ENCODE assay signal across 28 cellular contexts in genomic region chr4:75639124-75639695, GRCh38. TPM values are rescaled to one million over a fixed set of nuclear protein-coding genes. Genes with fewer than 3 reads are reported as not detected.
DNase-seq lines count a peak whose midpoint lies in the region; ATAC-seq lines count a peak whose summit lies in the region.
"Had no signal": no experiment of that assay in that cellular context is flagged by ENCODE, and none has a peak within 500 bp of the region (broad histone marks: within the 10 kb centered on the region; RNA-seq: fewer than 3 reads in every experiment).

No MANE protein-coding gene starts in this region.

- peaks cover 7 to 15% of the 10 kb centered on the region in 2 donors for H3K36me3 Mint-ChIP-seq in CD4-positive, alpha-beta memory T cell
- H3K36me3 Mint-ChIP-seq in activated naive CD8-positive, alpha-beta T cell treated with anti-CD3 and anti-CD28 coated beads, Interleukin-2, amount 10 ng/mL, durations not matched to agents 7 days and 5 days = peaks cover 24% of the 10 kb centered on the region
- H3K36me3 Mint-ChIP-seq in naive thymus-derived CD4-positive, alpha-beta T cell = peaks cover 0 to 20% (median 15%) of the 10 kb centered on the region in 5 donors

- H3K27me3 Mint-ChIP-seq in CD4-positive, alpha-beta memory T cell = no peaks in the 10 kb centered on the region
- no peaks in the 10 kb centered on the region for H3K27me3 Mint-ChIP-seq in activated naive CD8-positive, alpha-beta T cell treated with anti-CD3 and anti-CD28 coated beads, Interleukin-2, amount 10 ng/mL, durations not matched to agents 7 days and 5 days
- H3K27me3 Mint-ChIP-seq in naive thymus-derived CD4-positive, alpha-beta T cell = no peaks in the 10 kb centered on the region
- H3K27me3 Mint-ChIP-seq: activated T-helper 17 cell treated with anti-CD3 and anti-CD28 coated beads, Interleukin-2, amount 50 U/mL, for 72 hours; natural killer cell treated with Interleukin-12 subunit alpha and Interleukin-12 subunit beta and Interleukin-15 and Interleukin-18, amount 100 ng/mL, for 72 hours had no signal

- H3K4me3 Mint-ChIP-seq in CD4-positive, alpha-beta memory T cell = no peak overlapping the region
- H3K4me3 Mint-ChIP-seq in activated naive CD8-positive, alpha-beta T cell treated with anti-CD3 and anti-CD28 coated beads, Interleukin-2, amount 10 ng/mL, durations not matched to agents 7 days and 5 days = no peak overlapping the region
- H3K4me3 Mint-ChIP-seq in naive thymus-derived CD4-positive, alpha-beta T cell = no peak overlapping the region
- H3K4me3 Mint-ChIP-seq: activated T-helper 17 cell treated with anti-CD3 and anti-CD28 coated beads, Interleukin-2, amount 50 U/mL, for 72 hours; H9; mesothelial cell of epicardium; natural killer cell treated with Interleukin-12 subunit alpha and Interleukin-12 subunit beta and Interleukin-15 and Interleukin-18, amount 100 ng/mL, for 72 hours had no signal

- peaks cover under 1% of the 10 kb centered on the region for H3K36me3 ChIP-seq in CD4-positive, alpha-beta memory T cell (ENCODE audit: insufficient read depth, low read length)
- H3K36me3 ChIP-seq in naive thymus-derived CD4-positive, alpha-beta T cell (ENCODE audit: control insufficient read depth in 2 of 3, insufficient read depth in 3 of 3, low read length in 3 of 3) = peaks cover 0 to 2% (median 0%) of the 10 kb centered on the region in 3 experiments
- peaks cover 27% of the 10 kb centered on the region for H3K36me3 ChIP-seq in SJCRH30

- H3K4me1 Mint-ChIP-seq in CD4-positive, alpha-beta memory T cell = peaks cover 0 to 4% (median 2%) of the 10 kb centered on the region in 4 donors
- peaks cover 10% of the 10 kb centered on the region for H3K4me1 Mint-ChIP-seq in activated naive CD8-positive, alpha-beta T cell treated with anti-CD3 and anti-CD28 coated beads, Interleukin-2, amount 10 ng/mL, durations not matched to agents 7 days and 5 days
- H3K4me1 Mint-ChIP-seq in naive thymus-derived CD4-positive, alpha-beta T cell = peaks cover 0 to 8% (median 4%) of the 10 kb centered on the region in 7 donors
- H3K4me1 Mint-ChIP-seq: activated T-helper 17 cell treated with anti-CD3 and anti-CD28 coated beads, Interleukin-2, amount 50 U/mL, for 72 hours had no signal

- CTCF ChIA-PET in CD4-positive, alpha-beta memory T cell (lab: Charles Lee; ENCODE audit: partially characterized antibody) = no interaction called here
- CTCF ChIA-PET in naive thymus-derived CD4-positive, alpha-beta T cell (lab: Charles Lee) = no interaction called here

- peak overlapping the region in 5 of 7 donors; percentile 4 to 71 (median 43) for H3K27ac Mint-ChIP-seq in CD4-positive, alpha-beta memory T cell
- H3K27ac Mint-ChIP-seq in activated naive CD8-positive, alpha-beta T cell treated with anti-CD3 and anti-CD28 coated beads, Interleukin-2, amount 10 ng/mL, durations not matched to agents 7 days and 5 days = peak overlapping the region; percentile 2
- peak overlapping the region in 5 of 9 donors; percentile 3 to 68 (median 9) for H3K27ac Mint-ChIP-seq in naive thymus-derived CD4-positive, alpha-beta T cell
- H3K27ac Mint-ChIP-seq: activated T-helper 17 cell treated with anti-CD3 and anti-CD28 coated beads, Interleukin-2, amount 50 U/mL, for 72 hours; mesothelial cell of epicardium; natural killer cell treated with Interleukin-12 subunit alpha and Interleukin-12 subunit beta and Interleukin-15 and Interleukin-18, amount 100 ng/mL, for 72 hours had no signal

- DNase-seq in CD4-positive, alpha-beta memory T cell = no peak
- peak; percentile 54 for DNase-seq in MV-4-11 (lab: John Stamatoyannopoulos, UW)
- no peak for DNase-seq in activated naive CD8-positive, alpha-beta T cell treated with anti-CD3 and anti-CD28 coated beads, Interleukin-2, amount 10 ng/mL, durations not matched to agents 7 days and 5 days
- DNase-seq in naive thymus-derived CD4-positive, alpha-beta T cell = no peak
- DNase-seq in SJCRH30 = no peak
- DNase-seq: adrenal gland; H9; left cardiac atrium; NCI-H1048; NCI-H187 treated with DMSO at 0.1 percent for 48 hours; NCI-H345; NCI-H82; Right ventricle myocardium superior; sigmoid colon; stimulated activated CD8-positive, alpha-beta memory T cell treated with anti-CD3 and anti-CD28 coated beads, Interleukin-4, amount 100 ng/mL, for 48 hours; substantia nigra; SW 1271 had no signal

- intact Hi-C loops in CD4-positive, alpha-beta memory T cell (cut with micrococcal nuclease) = loop anchor here (10.0 kb wide), 1 partner anchor 124 kb away; the partner anchor contains the start of genes RCHY1 and THAP6
- intact Hi-C loops in naive thymus-derived CD4-positive, alpha-beta T cell (cut with micrococcal nuclease) = loop anchor here (1.0 to 10.0 kb wide), 3 partner anchors 9 to 576 kb away; partner anchors contain the start of genes CDKL2 (in 1 of the 2) and SCARB2 (in 1 of the 2)

- no peaks in the 10 kb centered on the region for H3K9me3 ChIP-seq in CD4-positive, alpha-beta memory T cell (ENCODE audit: control insufficient read depth in 1 of 2, low read length in 2 of 2)
- no peaks in the 10 kb centered on the region for H3K9me3 ChIP-seq in naive thymus-derived CD4-positive, alpha-beta T cell (ENCODE audit: control insufficient read depth in 2 of 3, low read length in 3 of 3)
- no peaks in the 10 kb centered on the region for H3K9me3 ChIP-seq in SJCRH30 (replicated peaks)
- H3K9me3 ChIP-seq: adrenal gland, sigmoid colon had no signal

- peak; percentile 24 for ATAC-seq in activated naive CD8-positive, alpha-beta T cell treated with anti-CD3 and anti-CD28 coated beads, Interleukin-2, amount 10 ng/mL, durations not matched to agents 7 days and 5 days (ENCODE audit: low read depth)
- no peak for ATAC-seq in naive thymus-derived CD4-positive, alpha-beta T cell
- ATAC-seq in GM18502 (IDR thresholded peaks at IDR 0.05; ENCODE audit: poor library complexity, unreplicated experiment) (no peak), HG02852 (IDR thresholded peaks at IDR 0.05; ENCODE audit: unreplicated experiment) (no peak), HG02678 (IDR thresholded peaks at IDR 0.05; ENCODE audit: unreplicated experiment) (no peak)
- ATAC-seq: activated T-helper 17 cell treated with anti-CD3 and anti-CD28 coated beads, Interleukin-2, amount 50 U/mL, for 72 hours; left cardiac atrium; natural killer cell treated with Interleukin-12 subunit alpha and Interleukin-12 subunit beta and Interleukin-15 and Interleukin-18, amount 100 ng/mL, for 72 hours had no signal

- no peak overlapping the region for H3K4me3 ChIP-seq in CD4-positive, alpha-beta memory T cell (ENCODE audit: low read length in 2 of 2)
- no peak overlapping the region for H3K4me3 ChIP-seq in naive thymus-derived CD4-positive, alpha-beta T cell (ENCODE audit: low read length)
- no peak overlapping the region for H3K4me3 ChIP-seq in SJCRH30
- H3K4me3 ChIP-seq: adrenal gland, coronary artery, sigmoid colon had no signal

- H3K27ac ChIP-seq in CD4-positive, alpha-beta memory T cell (ENCODE audit: low read depth, low read length) = no peak overlapping the region
- H3K27ac ChIP-seq in naive thymus-derived CD4-positive, alpha-beta T cell (ENCODE audit: low read depth, low read length) = no peak overlapping the region
- H3K27ac ChIP-seq in SJCRH30 = no peak overlapping the region
- H3K27ac ChIP-seq: adrenal gland, C4-2B, coronary artery, KMS-11, parathyroid adenoma, sigmoid colon had no signal

- POLR2A ChIA-PET in CD4-positive, alpha-beta memory T cell (lab: Charles Lee; ENCODE audit: partially characterized antibody) = interaction anchor here (0.8 kb wide), 1 partner anchor 34 kb away, joined by 3 read pairs; the partner anchor contains the start of gene G3BP2
- POLR2A ChIA-PET in activated naive CD8-positive, alpha-beta T cell treated with anti-CD3 and anti-CD28 coated beads, Interleukin-2, amount 10 ng/mL, durations not matched to agents 7 days and 5 days (lab: Charles Lee) = interaction anchor here (1.4 kb wide), 1 partner anchor 86 kb away, joined by 3 read pairs; no protein-coding TSS in a partner anchor
- POLR2A ChIA-PET in naive thymus-derived CD4-positive, alpha-beta T cell (lab: Charles Lee) = interaction anchor here (0.6 kb wide), 1 partner anchor 43 kb away, joined by 3 read pairs; no protein-coding TSS in a partner anchor

- H3K4me1 ChIP-seq in CD4-positive, alpha-beta memory T cell (ENCODE audit: insufficient read depth, low read length) = no peaks in the 10 kb centered on the region
- no peaks in the 10 kb centered on the region for H3K4me1 ChIP-seq in naive thymus-derived CD4-positive, alpha-beta T cell (ENCODE audit: control insufficient read depth in 2 of 2, insufficient read depth in 2 of 2, low read length in 2 of 2)
- H3K4me1 ChIP-seq in SJCRH30 = peaks cover 16% of the 10 kb centered on the region
- H3K4me1 ChIP-seq: adrenal gland, parathyroid adenoma, sigmoid colon had no signal

- H3K27me3 ChIP-seq in CD4-positive, alpha-beta memory T cell (ENCODE audit: insufficient read depth, low read length) = no peaks in the 10 kb centered on the region
- no peaks in the 10 kb centered on the region for H3K27me3 ChIP-seq in naive thymus-derived CD4-positive, alpha-beta T cell (ENCODE audit: control insufficient read depth in 2 of 2, insufficient read depth in 2 of 2, low read length in 2 of 2)
- no peaks in the 10 kb centered on the region for H3K27me3 ChIP-seq in SJCRH30
- H3K27me3 ChIP-seq: adrenal gland, sigmoid colon had no signal

- H3K9me3 Mint-ChIP-seq in CD4-positive, alpha-beta memory T cell = peaks cover 0 to 2% (median 0%) of the 10 kb centered on the region in 8 donors
- H3K9me3 Mint-ChIP-seq in activated naive CD8-positive, alpha-beta T cell treated with anti-CD3 and anti-CD28 coated beads, Interleukin-2, amount 10 ng/mL, durations not matched to agents 7 days and 5 days = no peaks in the 10 kb centered on the region
- H3K9me3 Mint-ChIP-seq in naive thymus-derived CD4-positive, alpha-beta T cell = no peaks in the 10 kb centered on the region
- H3K9me3 Mint-ChIP-seq: activated T-helper 17 cell treated with anti-CD3 and anti-CD28 coated beads, Interleukin-2, amount 50 U/mL, for 72 hours; H9; mesothelial cell of epicardium; natural killer cell treated with Interleukin-12 subunit alpha and Interleukin-12 subunit beta and Interleukin-15 and Interleukin-18, amount 100 ng/mL, for 72 hours had no signal

RNA-seq across cellular contexts. Expression of gene CDKL2, which starts 8.9 kb away (rescaled TPM):
- under 1 TPM; 0.35 to 0.39 TPM for total RNA-seq in CD4-positive, alpha-beta memory T cell
- polyA plus RNA-seq in CD4-positive, alpha-beta memory T cell = under 1 TPM; 0.32 to 0.37 TPM
- total RNA-seq in activated naive CD8-positive, alpha-beta T cell treated with anti-CD3 and anti-CD28 coated beads, Interleukin-2, amount 10 ng/mL, durations not matched to agents 7 days and 5 days = under 1 TPM; 0.22 to 0.45 TPM
- total RNA-seq in naive thymus-derived CD4-positive, alpha-beta T cell = 1 to 10 TPM in 1 of 5 experiments, under 1 TPM in 4; 0.22 to 1.2 (median 0.34) TPM
- under 1 TPM; 0.18 to 0.48 TPM for polyA plus RNA-seq in naive thymus-derived CD4-positive, alpha-beta T cell
- total RNA-seq in SJCRH30 (2014; rRNA removed; shearing (Covaris generic)) = 0.04 TPM in 1 of 2 replicates, not detected in the other
- total RNA-seq: G401 had no signal

RNA-seq across cellular contexts. Expression of gene G3BP2, which starts 34.0 kb away (rescaled TPM):
- 100 to 1,000 TPM; 150 to 165 TPM for total RNA-seq in CD4-positive, alpha-beta memory T cell
- polyA plus RNA-seq in CD4-positive, alpha-beta memory T cell = 100 to 1,000 TPM; 118 to 125 TPM
- total RNA-seq in activated naive CD8-positive, alpha-beta T cell treated with anti-CD3 and anti-CD28 coated beads, Interleukin-2, amount 10 ng/mL, durations not matched to agents 7 days and 5 days = 100 to 1,000 TPM; 165 to 179 TPM
- total RNA-seq in naive thymus-derived CD4-positive, alpha-beta T cell = 100 to 1,000 TPM; 161 to 299 (median 167) TPM
- 100 to 1,000 TPM; 115 TPM for polyA plus RNA-seq in naive thymus-derived CD4-positive, alpha-beta T cell
- 284 and 301 TPM in 2 replicates for total RNA-seq in SJCRH30 (2014; rRNA removed; shearing (Covaris generic))
